Comparison of ENCODE assay signal across 10 cellular contexts in genomic region chr7:38330861-38331709, GRCh38.
DNase-seq lines count a peak whose midpoint lies in the region; TF ChIP-seq lines count a peak whose summit lies in the region.
"Had no signal": no experiment of that assay in that cellular context is flagged by ENCODE, and none has a peak within 500 bp of the region (broad histone marks: within the 10 kb centered on the region; RNA-seq: fewer than 3 reads in every experiment).

No MANE protein-coding gene starts in this region.

- H3K27ac Mint-ChIP-seq in T-helper 2 cell treated with Interferon-gamma antibody and Interleukin-4, amounts not matched to agents 5 μg/mL and 100 μg/mL, for 36 hours = peak overlapping the region; percentile 62
- peak overlapping the region; percentile 69 for H3K27ac Mint-ChIP-seq in dendritic cell treated with granulocyte-macrophage colony-stimulating factor and Interleukin-4, amounts not matched to agents 40 ng/mL and 50 ng/mL, for 4 days

- H3K27ac ChIP-seq in OCI-LY7 (ENCODE audit: low read depth, low read length, poor library complexity, severe bottlenecking) (no peak overlapping the region), trophoblast cell (ENCODE audit: low read depth, low read length) (no peak overlapping the region)
- H3K27ac ChIP-seq: upper lobe of left lung had no signal

- H3K4me3 Mint-ChIP-seq in T-helper 2 cell treated with Interferon-gamma antibody and Interleukin-4, amounts not matched to agents 5 μg/mL and 100 μg/mL, for 36 hours = peak overlapping the region; percentile 62
- no peak overlapping the region for H3K4me3 Mint-ChIP-seq in dendritic cell treated with granulocyte-macrophage colony-stimulating factor and Interleukin-4, amounts not matched to agents 40 ng/mL and 50 ng/mL, for 4 days

- BruUV-seq in OCI-LY7 (replicated peaks; lab: Mats Ljungman, UMichigan) = no TSS peak

- H3K4me1 ChIP-seq in OCI-LY7 (ENCODE audit: insufficient read depth, low read length, poor library complexity, severe bottlenecking) = peaks cover 33% of the 10 kb centered on the region
- H3K4me1 ChIP-seq in trophoblast cell (ENCODE audit: control insufficient read depth in 1 of 2, insufficient read depth in 2 of 2, low read length in 2 of 2) = peaks cover 0 to 4% of the 10 kb centered on the region in 2 experiments

- intact Hi-C loops in OCI-LY7 (cut with micrococcal nuclease; ENCODE audit: unreplicated experiment) = loop anchor here (5.0 kb wide), 1 partner anchor 154 kb away; the partner anchor contains the start of gene STARD3NL
- intact Hi-C loops in dendritic cell treated with granulocyte-macrophage colony-stimulating factor and Interleukin-4, amounts not matched to agents 40 ng/mL and 50 ng/mL, for 4 days (cut with micrococcal nuclease) = loop anchor here (10.0 kb wide), 1 partner anchor 416 kb away; the partner anchor contains the start of gene SFRP4

- H3K27me3 ChIP-seq in trophoblast cell (ENCODE audit: insufficient read depth, low read length) = no peaks in the 10 kb centered on the region
- H3K27me3 ChIP-seq: upper lobe of left lung had no signal

- H3K36me3 Mint-ChIP-seq in T-helper 2 cell treated with Interferon-gamma antibody and Interleukin-4, amounts not matched to agents 5 μg/mL and 100 μg/mL, for 36 hours (ENCODE audit: low read depth) = no peaks in the 10 kb centered on the region
- H3K36me3 Mint-ChIP-seq in dendritic cell treated with granulocyte-macrophage colony-stimulating factor and Interleukin-4, amounts not matched to agents 40 ng/mL and 50 ng/mL, for 4 days (ENCODE audit: low read depth) = peaks cover 47% of the 10 kb centered on the region

- peaks cover 34% of the 10 kb centered on the region for H3K4me1 Mint-ChIP-seq in T-helper 2 cell treated with Interferon-gamma antibody and Interleukin-4, amounts not matched to agents 5 μg/mL and 100 μg/mL, for 36 hours (ENCODE audit: low read depth)
- H3K4me1 Mint-ChIP-seq in dendritic cell treated with granulocyte-macrophage colony-stimulating factor and Interleukin-4, amounts not matched to agents 40 ng/mL and 50 ng/mL, for 4 days (ENCODE audit: low read depth) = peaks cover 45% of the 10 kb centered on the region

- H4K8ac ChIP-seq in trophoblast cell (ENCODE audit: low read depth, low read length) = no peak overlapping the region

- no peaks in the 10 kb centered on the region for H3K9me3 ChIP-seq in OCI-LY7 (ENCODE audit: low read length)
- H3K9me3 ChIP-seq in trophoblast cell (ENCODE audit: insufficient read depth, low read depth, low read length) = no peaks in the 10 kb centered on the region
- H3K9me3 ChIP-seq: upper lobe of left lung had no signal

- H3K9me2 ChIP-seq in OCI-LY7 (ENCODE audit: insufficient read depth, low read length) = no peaks in the 10 kb centered on the region

- no peak for DNase-seq in T-helper 2 cell treated with Interferon-gamma antibody and Interleukin-4, amounts not matched to agents 5 μg/mL and 100 μg/mL, for 36 hours (ENCODE audit: low spot score)
- no peak for DNase-seq in T-helper 2 cell
- peak; percentile 73 for DNase-seq in OCI-LY7 (ENCODE audit: low spot score)
- DNase-seq in retinal pigment epithelial cell (ENCODE audit: low read depth) = no peak
- DNase-seq in trophoblast cell = no peak
- no peak for DNase-seq in NCI-H2171 (lab: John Stamatoyannopoulos, UW)
- DNase-seq in central memory CD4-positive, alpha-beta T cell = no peak
- DNase-seq: midbrain, upper lobe of left lung had no signal

- H3K4ac ChIP-seq in trophoblast cell (ENCODE audit: low read depth, low read length) = no peak overlapping the region

- H3K79me2 ChIP-seq in OCI-LY7 (ENCODE audit: insufficient read depth, low read depth, low read length) (no peaks in the 10 kb centered on the region), trophoblast cell (ENCODE audit: control insufficient read depth, insufficient read depth, low read length, poor library complexity) (no peaks in the 10 kb centered on the region)

- no peaks in the 10 kb centered on the region for H3K79me1 ChIP-seq in trophoblast cell (ENCODE audit: low read length)

- H2AK5ac ChIP-seq in trophoblast cell (ENCODE audit: low read length) = no peak overlapping the region

- H3K18ac ChIP-seq in trophoblast cell (ENCODE audit: low read length) = no peak overlapping the region

- H3K14ac ChIP-seq in trophoblast cell (ENCODE audit: low read length) = no peak overlapping the region

- H3K36me3 ChIP-seq in OCI-LY7 (ENCODE audit: insufficient read depth, low read length) (no peaks in the 10 kb centered on the region), trophoblast cell (ENCODE audit: control insufficient read depth in 1 of 2, insufficient read depth in 2 of 2, low read length in 2 of 2) (no peaks in the 10 kb centered on the region)
- H3K36me3 ChIP-seq: upper lobe of left lung had no signal

- H3K4me3 ChIP-seq in OCI-LY7 (ENCODE audit: low read depth, low read length, poor library complexity, severe bottlenecking) = peak overlapping the region; percentile 63
- H3K4me3 ChIP-seq in retinal pigment epithelial cell (ENCODE audit: low read length) = no peak overlapping the region
- no peak overlapping the region for H3K4me3 ChIP-seq in trophoblast cell (ENCODE audit: low read depth, low read length)

- CTCF ChIA-PET in OCI-LY7 (lab: Charles Lee; ENCODE audit: unreplicated experiment) = interaction anchor here (0.8 to 1.0 kb wide), 5 partner anchors 12 to 224 kb away, joined by 3 to 6 read pairs (median 4); no protein-coding TSS in a partner anchor

- no peaks in the 10 kb centered on the region for H3K9me3 Mint-ChIP-seq in T-helper 2 cell treated with Interferon-gamma antibody and Interleukin-4, amounts not matched to agents 5 μg/mL and 100 μg/mL, for 36 hours
- no peaks in the 10 kb centered on the region for H3K9me3 Mint-ChIP-seq in dendritic cell treated with granulocyte-macrophage colony-stimulating factor and Interleukin-4, amounts not matched to agents 40 ng/mL and 50 ng/mL, for 4 days

- H2BK120ac ChIP-seq in trophoblast cell (ENCODE audit: insufficient read depth, low read length, poor library complexity) = no peak overlapping the region

- no peak overlapping the region for H3K9ac ChIP-seq in trophoblast cell (ENCODE audit: low read length)

- H3K23ac ChIP-seq in trophoblast cell (ENCODE audit: low read length) = no peak overlapping the region

- no CpG with 5 or more reads among the region's 9 CpGs for WGBS in trophoblast cell (ENCODE audit: extremely low coverage, insufficient coverage, insufficient read length)

- H4K12ac ChIP-seq in trophoblast cell (ENCODE audit: low read depth, low read length) = no peak overlapping the region

- TF ChIP-seq CTCF in OCI-LY7 (conservative IDR thresholded peaks at IDR 0.05; ENCODE audit: low read length) (peak; percentile 73), retinal pigment epithelial cell (conservative IDR thresholded peaks at IDR 0.05; ENCODE audit: low read depth, low read length) (peak; percentile 27)

- H3K27me3 Mint-ChIP-seq in T-helper 2 cell treated with Interferon-gamma antibody and Interleukin-4, amounts not matched to agents 5 μg/mL and 100 μg/mL, for 36 hours (ENCODE audit: low read depth) = no peaks in the 10 kb centered on the region
- no peaks in the 10 kb centered on the region for H3K27me3 Mint-ChIP-seq in dendritic cell treated with granulocyte-macrophage colony-stimulating factor and Interleukin-4, amounts not matched to agents 40 ng/mL and 50 ng/mL, for 4 days

- H2BK5ac ChIP-seq in trophoblast cell (ENCODE audit: low read depth, low read length, poor library complexity) = no peak overlapping the region

- H3K4me2 ChIP-seq in OCI-LY7 (ENCODE audit: low read length) = peak overlapping the region; percentile 67
- no peak overlapping the region for H3K4me2 ChIP-seq in trophoblast cell (ENCODE audit: low read length)

- H2BK12ac ChIP-seq in trophoblast cell (ENCODE audit: low read length) = no peak overlapping the region

- H2AFZ ChIP-seq in OCI-LY7 (ENCODE audit: low read length) (peak overlapping the region; percentile 94; the same call in 1 of the 2 replicates), trophoblast cell (ENCODE audit: insufficient read depth, low read length, poor library complexity) (no peak overlapping the region)

- POLR2A ChIA-PET in OCI-LY7 (lab: Charles Lee) = interaction anchor here (0.6 to 1.5 kb wide), 4 partner anchors 9 to 37 kb away, joined by 3 to 4 read pairs (median 3); no protein-coding TSS in a partner anchor

- H4K20me1 ChIP-seq in OCI-LY7 (ENCODE audit: insufficient read depth, low read length) = no peaks in the 10 kb centered on the region

- H4K91ac ChIP-seq in trophoblast cell (ENCODE audit: low read depth, low read length) = no peak overlapping the region
